Comparison of ENCODE assay signal across 16 cellular contexts in the genomic region with DNA sequence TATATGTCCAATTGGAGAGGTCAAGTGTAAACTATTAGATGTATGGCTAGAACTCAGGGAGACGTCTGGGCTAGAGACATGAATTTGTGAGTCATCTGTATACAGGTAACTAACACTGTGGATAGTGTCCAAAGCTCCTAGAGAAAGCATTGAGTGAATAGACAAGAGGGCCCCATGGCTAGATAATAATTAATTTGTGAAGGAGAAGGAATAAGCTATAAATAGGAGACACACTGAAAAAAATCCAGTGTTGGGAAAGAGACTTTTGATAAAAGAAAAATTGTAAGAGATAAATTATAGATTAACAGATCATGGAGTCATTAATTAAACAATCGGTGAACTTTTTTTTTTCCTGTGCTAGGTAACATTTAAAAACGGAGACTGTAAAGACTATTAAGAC.
"Had no signal": no experiment of that assay in that cellular context is flagged by ENCODE, and none has a peak within 500 bp of the region (broad histone marks: within the 10 kb centered on the region; RNA-seq: fewer than 3 reads in every experiment).

No MANE protein-coding gene starts in this region.

- H3K4me3 ChIP-seq: esophagus muscularis mucosa, mucosa of descending colon, tibial artery, uterus had no signal

- H3K27me3 ChIP-seq: esophagus muscularis mucosa, neutrophil, tibial artery, uterus had no signal

- H3K36me3 ChIP-seq: esophagus muscularis mucosa, neutrophil, tibial artery, uterus had no signal

- ATAC-seq: mucosa of descending colon; naive thymus-derived CD8-positive, alpha-beta T cell; stimulated activated naive B cell treated with anti-CD40 and anti-IgM and Interleukin-4, amounts not matched to agents 10 μg/mL and 1 μg/mL and 100 μg/mL, for 72 hours had no signal

- H3K9me3 ChIP-seq: esophagus muscularis mucosa, neutrophil, tibial artery, uterus had no signal

- DNase-seq: activated B cell treated with CpG ODN at 0.5 μM for 24 hours; activated CD4-positive, alpha-beta T cell treated with anti-CD3 and anti-CD28 coated beads, Interleukin-2, amount 10 ng/mL, durations not matched to agents 24 days and 14 days; activated naive CD4-positive, alpha-beta T cell; anterior cingulate cortex; hypothalamus; mucosa of descending colon; naive thymus-derived CD8-positive, alpha-beta T cell; retina; stimulated activated CD4-positive, alpha-beta T cell treated with anti-CD3 and anti-CD28 coated beads, Interleukin-2, amount 100 ng/mL, for 48 hours; stimulated activated naive B cell treated with anti-CD40 and anti-IgM and Interleukin-4, amounts not matched to agents 10 μg/mL and 1 μg/mL and 100 μg/mL, for 72 hours; SW 1271; tibial artery; uterus had no signal

- H3K4me1 ChIP-seq: esophagus muscularis mucosa, tibial artery, uterus had no signal

- H3K4me1 Mint-ChIP-seq: activated B cell treated with CpG ODN at 0.5 μM for 24 hours; activated CD4-positive, alpha-beta T cell treated with anti-CD3 and anti-CD28 coated beads, Interleukin-2, amount 10 ng/mL, durations not matched to agents 24 days and 14 days; naive thymus-derived CD8-positive, alpha-beta T cell; stimulated activated naive B cell treated with anti-CD40 and anti-IgM and Interleukin-4, amounts not matched to agents 10 μg/mL and 1 μg/mL and 100 μg/mL, for 72 hours had no signal

- H3K27me3 Mint-ChIP-seq: activated B cell treated with CpG ODN at 0.5 μM for 24 hours; activated CD4-positive, alpha-beta T cell treated with anti-CD3 and anti-CD28 coated beads, Interleukin-2, amount 10 ng/mL, durations not matched to agents 24 days and 14 days; stimulated activated naive B cell treated with anti-CD40 and anti-IgM and Interleukin-4, amounts not matched to agents 10 μg/mL and 1 μg/mL and 100 μg/mL, for 72 hours had no signal

- H3K36me3 Mint-ChIP-seq: naive thymus-derived CD8-positive, alpha-beta T cell; stimulated activated naive B cell treated with anti-CD40 and anti-IgM and Interleukin-4, amounts not matched to agents 10 μg/mL and 1 μg/mL and 100 μg/mL, for 72 hours had no signal

- H3K4me3 Mint-ChIP-seq: activated B cell treated with CpG ODN at 0.5 μM for 24 hours; activated CD4-positive, alpha-beta T cell treated with anti-CD3 and anti-CD28 coated beads, Interleukin-2, amount 10 ng/mL, durations not matched to agents 24 days and 14 days; naive thymus-derived CD8-positive, alpha-beta T cell; stimulated activated naive B cell treated with anti-CD40 and anti-IgM and Interleukin-4, amounts not matched to agents 10 μg/mL and 1 μg/mL and 100 μg/mL, for 72 hours; T-helper 2 cell treated with Interferon-gamma antibody and Interleukin-4, amounts not matched to agents 5 μg/mL and 100 μg/mL, for 36 hours had no signal

- H3K27ac Mint-ChIP-seq: activated B cell treated with CpG ODN at 0.5 μM for 24 hours; activated CD4-positive, alpha-beta T cell treated with anti-CD3 and anti-CD28 coated beads, Interleukin-2, amount 10 ng/mL, durations not matched to agents 24 days and 14 days; naive thymus-derived CD8-positive, alpha-beta T cell; stimulated activated naive B cell treated with anti-CD40 and anti-IgM and Interleukin-4, amounts not matched to agents 10 μg/mL and 1 μg/mL and 100 μg/mL, for 72 hours; T-helper 2 cell treated with Interferon-gamma antibody and Interleukin-4, amounts not matched to agents 5 μg/mL and 100 μg/mL, for 36 hours had no signal

- H3K27ac ChIP-seq: esophagus muscularis mucosa, neutrophil, tibial artery, uterus had no signal
